16 cellular contexts compared by ENCODE assay signal in genomic region chr16:30771726-30772125, GRCh38.
"Had no signal": no experiment of that assay in that cellular context is flagged by ENCODE, and none has a peak within 500 bp of the region (broad histone marks: within the 10 kb centered on the region; RNA-seq: fewer than 3 reads in every experiment).

No MANE protein-coding gene starts in this region.

- H3K27ac ChIP-seq: ovary, right lobe of liver, upper lobe of right lung had no signal

- H3K9me3 Mint-ChIP-seq: activated CD4-positive, alpha-beta T cell treated with anti-CD3 and anti-CD28 coated beads, Interleukin-2, amount 10 ng/mL, durations not matched to agents 24 days and 14 days; activated naive CD4-positive, alpha-beta T cell treated with anti-CD3 and anti-CD28 coated beads, Interleukin-2, amount 50 U/mL, for 72 hours; memory B cell; naive B cell had no signal

- H3K27me3 ChIP-seq: ovary, right lobe of liver, upper lobe of right lung had no signal

- H3K4me3 Mint-ChIP-seq: activated CD4-positive, alpha-beta T cell treated with anti-CD3 and anti-CD28 coated beads, Interleukin-2, amount 10 ng/mL, durations not matched to agents 24 days and 14 days; memory B cell had no signal

- H3K27ac Mint-ChIP-seq: activated CD4-positive, alpha-beta T cell treated with anti-CD3 and anti-CD28 coated beads, Interleukin-2, amount 10 ng/mL, durations not matched to agents 24 days and 14 days; memory B cell had no signal

- H3K9me3 ChIP-seq: mucosa of descending colon, ovary, right lobe of liver, upper lobe of right lung had no signal

- H3K36me3 ChIP-seq: ovary had no signal

- DNase-seq: activated CD4-positive, alpha-beta T cell treated with anti-CD3 and anti-CD28 coated beads, Interleukin-2, amount 10 ng/mL, durations not matched to agents 24 days and 14 days; activated CD8-positive, alpha-beta memory T cell treated with anti-CD3 and anti-CD28 coated beads, Interleukin-2, amount 50 U/mL, for 48 hours; activated gamma-delta T cell; amniotic stem cell; foreskin melanocyte; mucosa of descending colon; naive B cell; small intestine; stimulated activated CD4-positive, alpha-beta T cell treated with anti-CD3 and anti-CD28 coated beads, Interleukin-4, amount 100 ng/mL, for 1 hour; T-helper 1 cell; T1000; upper lobe of right lung had no signal

- H3K4me3 ChIP-seq: mucosa of descending colon, ovary, right lobe of liver, upper lobe of right lung had no signal

- ATAC-seq: activated naive CD4-positive, alpha-beta T cell treated with anti-CD3 and anti-CD28 coated beads, Interleukin-2, amount 50 U/mL, for 72 hours; mucosa of descending colon; right lobe of liver; upper lobe of right lung had no signal

- H3K27me3 Mint-ChIP-seq: activated CD4-positive, alpha-beta T cell treated with anti-CD3 and anti-CD28 coated beads, Interleukin-2, amount 10 ng/mL, durations not matched to agents 24 days and 14 days had no signal
